ENCODE assay signal across 8 cellular contexts in the genomic region with DNA sequence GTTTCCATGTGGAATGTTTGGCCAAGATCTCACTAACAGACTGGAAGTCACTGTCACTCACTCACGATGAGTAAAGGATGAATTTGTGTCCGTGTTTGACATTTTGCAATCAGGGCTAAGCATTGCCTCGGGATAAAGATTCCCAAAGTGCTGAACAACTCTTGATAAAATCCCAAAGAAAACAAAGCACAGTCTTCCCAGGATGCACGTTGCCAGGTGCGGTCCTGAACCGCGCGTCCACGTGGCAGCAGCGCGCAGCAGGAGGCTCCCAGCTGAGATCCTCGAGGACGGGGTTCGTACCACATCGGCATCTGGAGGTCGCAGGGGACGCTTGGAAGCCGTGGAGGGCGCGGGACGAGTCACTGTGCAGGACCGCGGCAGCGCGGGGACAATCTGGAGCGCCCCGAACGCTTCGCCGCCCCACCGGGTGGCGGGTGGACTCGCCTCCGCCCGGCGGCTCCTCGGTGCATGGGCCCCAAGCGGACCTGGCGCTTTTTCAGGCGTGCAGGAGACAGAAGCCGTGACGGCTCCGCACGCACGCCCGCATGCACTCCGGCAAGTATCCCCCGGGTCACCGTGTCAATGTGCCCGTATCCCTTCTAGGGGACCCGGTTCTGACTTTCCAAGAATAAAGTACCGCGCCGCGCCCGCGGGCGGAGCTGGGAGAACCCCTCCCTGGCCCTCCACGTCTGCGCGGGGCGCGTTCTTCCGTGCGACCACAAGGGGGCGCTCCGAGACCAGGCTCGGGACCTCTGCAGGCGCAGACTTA. TPM values are rescaled to one million over a fixed set of nuclear protein-coding genes. Genes with fewer than 3 reads are reported as not detected.
DNase-seq lines count a peak whose midpoint lies in the region; ATAC-seq and TF ChIP-seq lines count a peak whose summit lies in the region.

No MANE protein-coding gene starts in this region.

- TF ChIP-seq CTCF in CD4-positive, alpha-beta T cell (IDR thresholded peaks at IDR 0.05), result peak; percentile 99
- TF ChIP-seq CTCF in neutrophil (IDR thresholded peaks at IDR 0.05) (peak; percentile 89), testis (IDR thresholded peaks at IDR 0.05) (peak; percentile 96 to 99 (median 98))

- no peak overlapping the region for H3K27ac Mint-ChIP-seq in CD4-positive, alpha-beta T cell
- H3K27ac Mint-ChIP-seq in IgD-negative memory B cell, result peak overlapping the region in 2 of 3 donors; percentile 14 to 50

- H3K9me3 ChIP-seq in CD4-positive, alpha-beta T cell (ENCODE audit: control insufficient read depth, low read length), result no peaks in the 10 kb centered on the region
- no peaks in the 10 kb centered on the region for H3K9me3 ChIP-seq in neutrophil
- no peaks in the 10 kb centered on the region for H3K9me3 ChIP-seq in testis

- H3K9me3 Mint-ChIP-seq in CD4-positive, alpha-beta T cell, result no peaks in the 10 kb centered on the region
- no peaks in the 10 kb centered on the region for H3K9me3 Mint-ChIP-seq in IgD-negative memory B cell

- DNase-seq in CD4-positive, alpha-beta T cell, result peak; percentile 78 to 94 (median 86)
- DNase-seq in activated T-cell treated with anti-CD3 and anti-CD28 coated beads for 24 hours (ENCODE audit: low read depth) (peak; percentile 85), fibroblast of the conjunctiva (ENCODE audit: low read depth) (peak; percentile 70), testis (peak; percentile 94), NCI-H345 treated with DMSO at 0.1 percent for 48 hours (lab: John Stamatoyannopoulos, UW; ENCODE audit: unreplicated experiment) (no peak)

- peak overlapping the region; percentile 60 for H3K4me3 Mint-ChIP-seq in CD4-positive, alpha-beta T cell
- peak overlapping the region; percentile 44 to 84 (median 52) for H3K4me3 Mint-ChIP-seq in IgD-negative memory B cell

- peaks cover 17% of the 10 kb centered on the region for H3K27me3 ChIP-seq in CD4-positive, alpha-beta T cell (ENCODE audit: control insufficient read depth, insufficient read depth, low read length)
- H3K27me3 ChIP-seq in neutrophil (peaks cover 50% of the 10 kb centered on the region), testis (no peaks in the 10 kb centered on the region)

- 3 to 5% methylated on average over 24 to 55 of the region's 69 CpGs for WGBS in testis, 2 donors

- CTCF ChIA-PET in CD4-positive, alpha-beta T cell (lab: Charles Lee), result interaction anchor here (0.6 to 2.8 kb wide), 19 partner anchors 9 to 293 kb away, joined by 3 to 23 read pairs (median 4); partner anchors contain the start of gene GP5

- H3K36me3 ChIP-seq in neutrophil, result no peaks in the 10 kb centered on the region
- H3K36me3 ChIP-seq in testis (ENCODE audit: low read depth, missing control alignments), result no peaks in the 10 kb centered on the region

- peak; percentile 98 for ATAC-seq in CD4-positive, alpha-beta T cell (ENCODE audit: poor library complexity)
- ATAC-seq in GM21528 (IDR thresholded peaks at IDR 0.05; ENCODE audit: low FRiP score, unreplicated experiment), result peak; percentile 84

- H3K4me1 ChIP-seq in neutrophil (ENCODE audit: control insufficient read depth in 1 of 2, insufficient read depth in 1 of 2, low read depth in 1 of 2, low read length in 1 of 2) (peaks cover 6 to 8% of the 10 kb centered on the region in 2 experiments), testis (no peaks in the 10 kb centered on the region)

- no peak for TF ChIP-seq POLR2A in testis (IDR thresholded peaks at IDR 0.05)

- POLR2A ChIA-PET in CD4-positive, alpha-beta T cell (lab: Charles Lee), result interaction anchor here (0.5 to 2.2 kb wide), 3 partner anchors 65 to 661 kb away, joined by 4 to 11 read pairs (median 4); partner anchors contain the start of gene GP5

- H3K4me3 ChIP-seq in neutrophil (ENCODE audit: low read depth in 1 of 2, low read length in 1 of 2) (peak overlapping the region in 1 of 2 experiments; percentile 13), testis (peak overlapping the region; percentile 49 to 52)

- peaks cover 36% of the 10 kb centered on the region for H3K27me3 Mint-ChIP-seq in CD4-positive, alpha-beta T cell
- H3K27me3 Mint-ChIP-seq in IgD-negative memory B cell, result peaks cover 25% of the 10 kb centered on the region

- peaks cover 4% of the 10 kb centered on the region for H3K4me1 Mint-ChIP-seq in CD4-positive, alpha-beta T cell (ENCODE audit: low read depth)
- peaks cover 2 to 8% (median 4%) of the 10 kb centered on the region in 3 donors for H3K4me1 Mint-ChIP-seq in IgD-negative memory B cell

- H3K27ac ChIP-seq in CD4-positive, alpha-beta T cell (ENCODE audit: low read depth, low read length), result no peak overlapping the region
- H3K27ac ChIP-seq in neutrophil (no peak overlapping the region), testis (no peak overlapping the region)

- intact Hi-C loops in CD4-positive, alpha-beta T cell (cut with DNase I, micrococcal nuclease), result loop anchor here (1.0 to 5.0 kb wide), 6 partner anchors 11 to 774 kb away; no protein-coding TSS in a partner anchor
- intact Hi-C loops in testis (cut with DNase I; ENCODE audit: low total_unique reads), result no loop called here

- no peaks in the 10 kb centered on the region for H3K36me3 Mint-ChIP-seq in CD4-positive, alpha-beta T cell (ENCODE audit: low read depth)
- peaks cover 2% of the 10 kb centered on the region for H3K36me3 Mint-ChIP-seq in IgD-negative memory B cell

RNA-seq across cellular contexts. Expression of gene CPN2, which starts 17.7 kb away (rescaled TPM):
- not detected for total RNA-seq in CD4-positive, alpha-beta T cell
- polyA plus RNA-seq in IgD-negative memory B cell (not detected), testis (ENCODE audit: insufficient read depth, low read depth, low replicate concordance) (0.36 TPM)
- total RNA-seq in testis, result 1 to 10 TPM; 1.1 to 1.4 TPM

RNA-seq across cellular contexts. Expression of gene LRRC15, which starts 36.1 kb away (rescaled TPM):
- total RNA-seq in CD4-positive, alpha-beta T cell, result not detected
- not detected for polyA plus RNA-seq in IgD-negative memory B cell
- under 1 TPM in 1 of 2 donors, not detected in 1; 0.06 TPM for total RNA-seq in testis
- polyA plus RNA-seq in testis (ENCODE audit: insufficient read depth, low read depth, low replicate concordance), result 0.75 TPM
